In the genomic region with DNA sequence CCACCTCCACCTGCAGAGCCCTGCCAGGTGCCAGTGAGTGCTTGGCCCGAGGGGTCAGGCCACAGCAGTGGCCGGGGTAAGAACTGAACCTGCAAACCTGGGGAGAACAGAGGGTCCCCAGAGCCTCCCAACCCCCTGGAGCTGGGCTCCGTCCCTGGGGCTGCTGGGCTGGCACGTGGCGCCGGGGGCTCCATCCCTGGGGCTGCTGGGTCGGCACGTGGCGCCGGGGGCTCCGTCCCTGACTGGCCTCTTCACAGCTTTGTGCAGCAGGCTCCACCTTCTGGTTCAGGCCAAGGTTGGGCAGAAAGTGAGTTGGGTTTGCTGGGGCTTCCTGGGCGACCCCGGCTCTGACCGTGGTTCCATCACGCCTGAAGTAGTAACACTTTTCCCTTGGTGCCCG, we compare ENCODE assay signal across 31 cellular contexts.
"Had no signal": no experiment of that assay in that cellular context is flagged by ENCODE, and none has a peak within 500 bp of the region (broad histone marks: within the 10 kb centered on the region; RNA-seq: fewer than 3 reads in every experiment).

No MANE protein-coding gene starts in this region.

- DNase-seq: activated B cell treated with CpG ODN at 0.5 μM for 24 hours; activated CD4-positive, alpha-beta memory T cell treated with anti-CD3 and anti-CD28 coated beads, Interleukin-2, amount 10 ng/mL, durations not matched to agents 7 days and 5 days; activated CD4-positive, alpha-beta T cell treated with anti-CD3 and anti-CD28 coated beads for 1 hour; activated CD4-positive, alpha-beta T cell treated with anti-CD3 and anti-CD28 coated beads for 36 hours; activated CD4-positive, alpha-beta T cell treated with anti-CD3 and anti-CD28 coated beads for 48 hours; activated CD4-positive, alpha-beta T cell treated with anti-CD3 and anti-CD28 coated beads, Interleukin-2, amount 10 ng/mL, durations not matched to agents 7 days and 5 days; activated CD4-positive, alpha-beta T cell treated with anti-CD3 and anti-CD28 coated beads, Interleukin-2, amount 50 U/mL, for 48 hours; activated CD8-positive, alpha-beta memory T cell treated with anti-CD3 and anti-CD28 coated beads, Interleukin-2, amount 50 U/mL, for 4 hours; activated CD8-positive, alpha-beta T cell treated with anti-CD3 and anti-CD28 coated beads, Interleukin-2, amount 10 ng/mL, durations not matched to agents 7 days and 5 days; activated effector memory CD4-positive, alpha-beta T cell treated with anti-CD3 and anti-CD28 coated beads, Interleukin-2, amount 50 U/mL, for 16 hours; activated gamma-delta T cell treated with Interleukin-2 at 50 U/mL for 16 hours; activated naive CD4-positive, alpha-beta T cell; activated naive CD4-positive, alpha-beta T cell treated with anti-CD3 and anti-CD28 coated beads for 36 hours; activated naive CD4-positive, alpha-beta T cell treated with anti-CD3 and anti-CD28 coated beads, Interleukin-2, amount 50 U/mL, for 16 hours; activated naive CD8-positive, alpha-beta T cell treated with anti-CD3 and anti-CD28 coated beads for 36 hours; activated T-cell treated with anti-CD3 and anti-CD28 coated beads, Interleukin-2, amount 50 U/mL, for 24 hours; activated T-cell treated with anti-CD3 and anti-CD28 coated beads, Interleukin-2, amount 50 U/mL, for 48 hours; brain microvascular endothelial cell; central memory CD4-positive, alpha-beta T cell; SW 1271; T-helper 1 cell; T-helper 2 cell; T-helper 9 cell had no signal

- H3K27ac ChIP-seq: ascending aorta, brain microvascular endothelial cell, breast epithelium, VCaP had no signal

- ATAC-seq: activated CD4-positive, alpha-beta T cell treated with anti-CD3 and anti-CD28 coated beads for 36 hours; activated CD8-positive, alpha-beta T cell treated with anti-CD3 and anti-CD28 coated beads, Interleukin-2, amount 10 ng/mL, durations not matched to agents 7 days and 5 days; activated naive CD4-positive, alpha-beta T cell treated with anti-CD3 and anti-CD28 coated beads, Interleukin-2, amount 50 U/mL, for 72 hours; activated T-helper 17 cell treated with anti-CD3 and anti-CD28 coated beads, Interleukin-2, amount 50 U/mL, for 72 hours had no signal

- H3K27me3 ChIP-seq: ascending aorta, brain microvascular endothelial cell, breast epithelium had no signal

- H3K4me1 ChIP-seq: ascending aorta, breast epithelium had no signal

- H3K27me3 Mint-ChIP-seq: activated B cell treated with CpG ODN at 0.5 μM for 24 hours; activated CD4-positive, alpha-beta memory T cell treated with anti-CD3 and anti-CD28 coated beads, Interleukin-2, amount 10 ng/mL, durations not matched to agents 7 days and 5 days; activated CD4-positive, alpha-beta T cell treated with anti-CD3 and anti-CD28 coated beads for 36 hours; activated CD4-positive, alpha-beta T cell treated with anti-CD3 and anti-CD28 coated beads, Interleukin-2, amount 10 ng/mL, durations not matched to agents 7 days and 5 days; activated naive CD8-positive, alpha-beta T cell treated with anti-CD3 and anti-CD28 coated beads for 36 hours; activated T-cell treated with anti-CD3 and anti-CD28 coated beads, Interleukin-2, amount 50 U/mL, for 24 hours; activated T-helper 17 cell treated with anti-CD3 and anti-CD28 coated beads, Interleukin-2, amount 50 U/mL, for 72 hours had no signal

- H3K4me1 Mint-ChIP-seq: activated B cell treated with CpG ODN at 0.5 μM for 24 hours had no signal

- H3K27ac Mint-ChIP-seq: activated B cell treated with CpG ODN at 0.5 μM for 24 hours; activated CD4-positive, alpha-beta memory T cell treated with anti-CD3 and anti-CD28 coated beads, Interleukin-2, amount 10 ng/mL, durations not matched to agents 7 days and 5 days; activated CD4-positive, alpha-beta T cell treated with anti-CD3 and anti-CD28 coated beads for 36 hours; activated CD4-positive, alpha-beta T cell treated with anti-CD3 and anti-CD28 coated beads, Interleukin-2, amount 10 ng/mL, durations not matched to agents 7 days and 5 days; activated CD8-positive, alpha-beta T cell treated with anti-CD3 and anti-CD28 coated beads, Interleukin-2, amount 10 ng/mL, durations not matched to agents 7 days and 5 days; activated naive CD4-positive, alpha-beta T cell treated with anti-CD3 and anti-CD28 coated beads for 36 hours; activated naive CD8-positive, alpha-beta T cell treated with anti-CD3 and anti-CD28 coated beads for 36 hours; activated T-cell treated with anti-CD3 and anti-CD28 coated beads, Interleukin-2, amount 50 U/mL, for 24 hours; activated T-helper 1 cell treated with anti-CD3 and anti-CD28 coated beads, Interleukin-12 subunit alpha, Interleukin-12 subunit beta, Interleukin-2, Interleukin-4 antibody, amounts not matched to agents 30 ng/mL and 10 ng/mL and 1 ng/mL, durations not matched to agents 14 hours and 24 hours and 36 hours; activated T-helper 17 cell treated with anti-CD3 and anti-CD28 coated beads, Interleukin-2, amount 50 U/mL, for 72 hours; T-helper 1 cell treated with Interleukin-12 subunit alpha and Interleukin-12 subunit beta and Interleukin-4 antibody, amounts not matched to agents 30 μg/mL and 1 μg/mL, for 36 hours; T-helper 2 cell treated with Interferon-gamma antibody and Interleukin-4, amounts not matched to agents 5 μg/mL and 100 μg/mL, for 36 hours had no signal

- H3K4me3 ChIP-seq: ascending aorta, breast epithelium had no signal

- H3K36me3 ChIP-seq: breast epithelium had no signal

- H3K4me3 Mint-ChIP-seq: activated B cell treated with CpG ODN at 0.5 μM for 24 hours; activated CD4-positive, alpha-beta memory T cell treated with anti-CD3 and anti-CD28 coated beads, Interleukin-2, amount 10 ng/mL, durations not matched to agents 7 days and 5 days; activated CD4-positive, alpha-beta T cell treated with anti-CD3 and anti-CD28 coated beads for 36 hours; activated CD4-positive, alpha-beta T cell treated with anti-CD3 and anti-CD28 coated beads, Interleukin-2, amount 10 ng/mL, durations not matched to agents 7 days and 5 days; activated CD8-positive, alpha-beta T cell treated with anti-CD3 and anti-CD28 coated beads, Interleukin-2, amount 10 ng/mL, durations not matched to agents 7 days and 5 days; activated naive CD4-positive, alpha-beta T cell treated with anti-CD3 and anti-CD28 coated beads for 36 hours; activated naive CD8-positive, alpha-beta T cell treated with anti-CD3 and anti-CD28 coated beads for 36 hours; activated T-cell treated with anti-CD3 and anti-CD28 coated beads, Interleukin-2, amount 50 U/mL, for 24 hours; activated T-helper 1 cell treated with anti-CD3 and anti-CD28 coated beads, Interleukin-12 subunit alpha, Interleukin-12 subunit beta, Interleukin-2, Interleukin-4 antibody, amounts not matched to agents 30 ng/mL and 10 ng/mL and 1 ng/mL, durations not matched to agents 14 hours and 24 hours and 36 hours; activated T-helper 17 cell treated with anti-CD3 and anti-CD28 coated beads, Interleukin-2, amount 50 U/mL, for 72 hours; T-helper 1 cell treated with Interleukin-12 subunit alpha and Interleukin-12 subunit beta and Interleukin-4 antibody, amounts not matched to agents 30 μg/mL and 1 μg/mL, for 36 hours; T-helper 2 cell treated with Interferon-gamma antibody and Interleukin-4, amounts not matched to agents 5 μg/mL and 100 μg/mL, for 36 hours had no signal
